11 cellular contexts compared by ENCODE assay signal in genomic region chr7:234712-235553, GRCh38. TPM values are rescaled to one million over a fixed set of nuclear protein-coding genes. Genes with fewer than 3 reads are reported as not detected.
A peak's percentile ranks its signal among the peaks of the same experiment; 100 is the strongest.
DNase-seq lines count a peak whose midpoint lies in the region; ATAC-seq and TF ChIP-seq lines count a peak whose summit lies in the region.
"Had no signal": no experiment of that assay in that cellular context is flagged by ENCODE, and none has a peak within 500 bp of the region (broad histone marks: within the 10 kb centered on the region; RNA-seq: fewer than 3 reads in every experiment).

No MANE protein-coding gene starts in this region.

- TF ChIP-seq CTCF in smooth muscle cell (IDR thresholded peaks at IDR 0.05; ENCODE audit: borderline replicate concordance, insufficient read depth, poor library complexity, severe bottlenecking): no peak

- H3K9ac ChIP-seq in smooth muscle cell (ENCODE audit: low read depth): no peak overlapping the region

- H3K9me3 ChIP-seq in smooth muscle cell (replicated peaks; ENCODE audit: low read depth): no peaks in the 10 kb centered on the region

- DNase-seq in GM03348 (ENCODE audit: low spot score) (peak; percentile 74), cerebellar cortex (ENCODE audit: low spot score) (peak; percentile 70), left lobe of liver (ENCODE audit: low spot score) (peak; percentile 91), smooth muscle cell (lab: John Stamatoyannopoulos, UW; ENCODE audit: unreplicated experiment) (no peak), ecto neural progenitor cell (ENCODE audit: low spot score) (no peak), 8988T (no peak), NCI-H2227 (lab: John Stamatoyannopoulos, UW; ENCODE audit: unreplicated experiment) (no peak)
- DNase-seq: RPMI8226 had no signal

- H3K4me1 ChIP-seq in smooth muscle cell (ENCODE audit: low read depth): peaks cover 6% of the 10 kb centered on the region

- H2AFZ ChIP-seq in smooth muscle cell (ENCODE audit: low read depth): peak overlapping the region; percentile 55

- H4K20me1 ChIP-seq in smooth muscle cell (ENCODE audit: low read depth): no peaks in the 10 kb centered on the region

- peak overlapping the region; percentile 78 for H3K4me2 ChIP-seq in smooth muscle cell

- H3K79me2 ChIP-seq in smooth muscle cell (ENCODE audit: low read depth): no peaks in the 10 kb centered on the region

- H3F3A ChIP-seq in smooth muscle cell (ENCODE audit: low read depth): peaks cover 6% of the 10 kb centered on the region

- no peak overlapping the region for H3K4me3 ChIP-seq in smooth muscle cell

- H3K27me3 ChIP-seq in smooth muscle cell (ENCODE audit: low read depth): no peaks in the 10 kb centered on the region

- ATAC-seq in left lobe of liver: peak; percentile 68
- ATAC-seq in GM18520 (IDR thresholded peaks at IDR 0.05; ENCODE audit: unreplicated experiment): no peak

- 36% methylated on average over 28 of the region's 28 CpGs for WGBS in smooth muscle cell (ENCODE audit: low lambda C conversion rate)

- peak overlapping the region; percentile 63 for H3K27ac ChIP-seq in smooth muscle cell (ENCODE audit: low read depth)

- H3K36me3 ChIP-seq in smooth muscle cell (ENCODE audit: low read depth): no peaks in the 10 kb centered on the region

RNA-seq across cellular contexts. Expression of gene FAM20C, which starts 42.6 kb away (rescaled TPM):
- total RNA-seq in left lobe of liver (72.2 TPM), smooth muscle cell (4.5 and 5.6 TPM in 2 replicates)
- polyA plus RNA-seq in smooth muscle cell: 6.2 and 7.0 TPM in 2 replicates

RNA-seq across cellular contexts. Expression of gene FOXL3, which starts 55.0 kb away (rescaled TPM):
- not detected for total RNA-seq in left lobe of liver
- total RNA-seq in smooth muscle cell: not detected in 2 replicates
- not detected in 2 replicates for polyA plus RNA-seq in smooth muscle cell
- total RNA-seq: dermis microvascular lymphatic vessel endothelial cell, LHCN-M2 had no signal

Comparison
In these comparisons a context has a peak if more than half of its experiments do, and no peak if none do; other contexts are left out.
1. DNase-seq: peak in GM03348 (single experiment), cerebellar cortex (single experiment) and left lobe of liver (single experiment); none in smooth muscle cell (single experiment), ecto neural progenitor cell (single experiment), 8988T (single experiment) and NCI-H2227 (single experiment).
2. RNA of gene FAM20C, which starts 42.6 kb away (total RNA-seq): 72.2 TPM in left lobe of liver (single experiment); 4.5 to 5.6 TPM in smooth muscle cell; every median in the first group is over 10 times any median in the second.